Comparison of ENCODE assay signal across 14 cellular contexts in the genomic region with DNA sequence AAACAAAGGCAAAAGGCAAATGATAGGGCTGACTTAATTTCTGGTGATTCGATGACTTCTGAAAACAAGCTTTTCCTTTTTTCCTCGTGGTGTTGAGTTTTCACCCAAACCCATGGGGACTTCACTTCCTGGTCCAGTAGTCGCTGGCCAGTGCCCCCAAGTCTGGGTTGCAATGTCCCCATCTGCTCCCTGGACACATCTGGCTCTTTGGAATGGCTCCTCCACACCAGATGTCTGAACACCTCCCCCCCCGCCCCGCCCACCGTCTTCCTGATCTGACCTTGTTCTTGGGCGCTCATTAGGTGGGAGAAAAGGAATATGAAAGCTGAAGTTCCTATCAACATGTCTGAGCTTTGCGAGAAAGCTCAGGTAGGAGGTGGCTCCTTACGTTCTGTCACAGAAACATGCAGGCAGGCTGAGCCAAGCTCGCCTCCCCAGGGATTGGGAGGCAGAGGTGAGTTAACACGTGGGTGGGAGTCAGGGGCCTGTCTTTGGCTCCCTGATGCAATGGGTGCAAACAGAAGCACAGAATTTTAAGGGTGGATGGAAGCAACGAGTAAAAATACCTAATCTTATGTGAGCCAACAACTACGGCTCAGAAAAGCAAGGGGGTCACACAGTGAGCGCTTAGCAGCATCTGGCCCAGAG.
DNase-seq lines count a peak whose midpoint lies in the region; ATAC-seq, FAIRE-seq and TF ChIP-seq lines count a peak whose summit lies in the region.
"Had no signal": no experiment of that assay in that cellular context is flagged by ENCODE, and none has a peak within 500 bp of the region (broad histone marks: within the 10 kb centered on the region; RNA-seq: fewer than 3 reads in every experiment).

No MANE protein-coding gene starts in this region.

- WGBS in GM23248 (ENCODE audit: low coverage in 1 of 2, low lambda C conversion rate in 2 of 2, missing lambda C conversion rate in 2 of 2), 2 experiments = 32 to 37% methylated on average over 13 to 14 of the region's 14 CpGs
- 85 to 88% methylated on average over 14 of the region's 14 CpGs for WGBS in sigmoid colon, 2 donors

- peak overlapping the region; percentile 9 for H3K4me2 ChIP-seq in GM23248 (ENCODE audit: unreplicated experiment)
- no peak overlapping the region for H3K4me2 ChIP-seq in astrocyte (ENCODE audit: low read length)

- H3F3A ChIP-seq in GM23248 (ENCODE audit: insufficient read depth) = peaks cover 54% of the 10 kb centered on the region

- ATAC-seq in GM18868 (IDR thresholded peaks at IDR 0.05; ENCODE audit: unreplicated experiment) (no peak), HG02885 (IDR thresholded peaks at IDR 0.05; ENCODE audit: poor library complexity, unreplicated experiment) (no peak), esophagus mucosa (no peak)
- no peak for ATAC-seq in naive thymus-derived CD8-positive, alpha-beta T cell
- ATAC-seq: foreskin keratinocyte had no signal

- H3K4me1 ChIP-seq in GM23248 (ENCODE audit: insufficient read depth) (peaks cover 69% of the 10 kb centered on the region), astrocyte (ENCODE audit: insufficient read depth, low read length) (peaks cover 22% of the 10 kb centered on the region), sigmoid colon (peaks cover 0 to 45% (median 30%) of the 10 kb centered on the region in 4 donors)
- H3K4me1 ChIP-seq: foreskin keratinocyte had no signal

- H2AFZ ChIP-seq in GM23248 (no peak overlapping the region), astrocyte (ENCODE audit: low read depth, low read length) (no peak overlapping the region)

- H3K27me3 Mint-ChIP-seq in astrocyte (ENCODE audit: low read depth, unreplicated experiment) = peaks cover 4% of the 10 kb centered on the region
- no peaks in the 10 kb centered on the region for H3K27me3 Mint-ChIP-seq in naive thymus-derived CD8-positive, alpha-beta T cell

- peaks cover 32% of the 10 kb centered on the region for H3K36me3 Mint-ChIP-seq in astrocyte (ENCODE audit: low read depth, unreplicated experiment)
- peaks cover 0 to 16% (median 0%) of the 10 kb centered on the region in 3 donors for H3K36me3 Mint-ChIP-seq in naive thymus-derived CD8-positive, alpha-beta T cell

- TF ChIP-seq POLR2A in sigmoid colon (IDR thresholded peaks at IDR 0.05) = no peak

- H3K4me3 Mint-ChIP-seq in astrocyte (ENCODE audit: unreplicated experiment) = no peak overlapping the region
- H3K4me3 Mint-ChIP-seq in naive thymus-derived CD8-positive, alpha-beta T cell = no peak overlapping the region

- in situ Hi-C loops in GM23248 (cut with MboI) = no loop called here

- peak overlapping the region; percentile 77 for H3K27ac ChIP-seq in GM23248
- no peak overlapping the region for H3K27ac ChIP-seq in astrocyte (ENCODE audit: low read depth, low read length)
- H3K27ac ChIP-seq in sigmoid colon = peak overlapping the region; percentile 31 to 65 (median 47)
- H3K27ac ChIP-seq: ascending aorta, foreskin keratinocyte, thoracic aorta had no signal

- H3K9me2 ChIP-seq in GM23248 (ENCODE audit: insufficient read depth) = no peaks in the 10 kb centered on the region

- H4K20me1 ChIP-seq in GM23248 (ENCODE audit: insufficient read depth) (no peaks in the 10 kb centered on the region), astrocyte (ENCODE audit: insufficient read depth, low read length) (no peaks in the 10 kb centered on the region)

- H3K27me3 ChIP-seq in GM23248 (replicated peaks; ENCODE audit: insufficient read depth) = no peaks in the 10 kb centered on the region
- H3K27me3 ChIP-seq in astrocyte (ENCODE audit: insufficient read depth, low read length) = no peaks in the 10 kb centered on the region
- no peaks in the 10 kb centered on the region for H3K27me3 ChIP-seq in sigmoid colon
- H3K27me3 ChIP-seq: ascending aorta, foreskin keratinocyte had no signal

- POLR2A ChIA-PET in naive thymus-derived CD8-positive, alpha-beta T cell (lab: Charles Lee) = no interaction called here

- H3K36me3 ChIP-seq in GM23248 (ENCODE audit: low read depth) (peaks cover 36% of the 10 kb centered on the region), astrocyte (ENCODE audit: insufficient read depth, low read length) (peaks cover 14% of the 10 kb centered on the region), sigmoid colon (peaks cover 32 to 87% (median 49%) of the 10 kb centered on the region in 4 donors)

- H3K4me3 ChIP-seq in GM23248 = peak overlapping the region; percentile 13; the same call in 1 of the 2 replicates
- no peak overlapping the region for H3K4me3 ChIP-seq in astrocyte (ENCODE audit: insufficient read depth, low read depth, low read length)
- H3K4me3 ChIP-seq in sigmoid colon = no peak overlapping the region
- H3K4me3 ChIP-seq: ascending aorta, SK-N-MC, thoracic aorta had no signal

- H3K9me3 ChIP-seq in GM23248 (ENCODE audit: low read depth) = no peaks in the 10 kb centered on the region
- no peaks in the 10 kb centered on the region for H3K9me3 ChIP-seq in astrocyte (ENCODE audit: insufficient read depth, low read depth, low read length)
- no peaks in the 10 kb centered on the region for H3K9me3 ChIP-seq in sigmoid colon
- H3K9me3 ChIP-seq: ascending aorta, thoracic aorta had no signal

- peaks cover 29% of the 10 kb centered on the region for H3K4me1 Mint-ChIP-seq in astrocyte (ENCODE audit: low read depth, unreplicated experiment)
- H3K4me1 Mint-ChIP-seq in naive thymus-derived CD8-positive, alpha-beta T cell = no peaks in the 10 kb centered on the region

- DNase-seq in GM23248 (peak; percentile 40), astrocyte (ENCODE audit: low read depth) (no peak), head of caudate nucleus (peak in 31 of 42 donors; percentile 42 to 87 (median 60)), sigmoid colon (no peak)
- no peak for DNase-seq in naive thymus-derived CD8-positive, alpha-beta T cell
- DNase-seq: activated CD4-positive, alpha-beta T cell treated with anti-CD3 and anti-CD28 coated beads, Interleukin-2, amount 50 U/mL, for 48 hours; foreskin keratinocyte; NCI-H446 treated with DMSO at 0.1 percent for 48 hours had no signal

- intact Hi-C loops in head of caudate nucleus (cut with DNase I) (loop anchor here (10.0 kb wide), 1 partner anchor 50 kb away; no protein-coding TSS in a partner anchor), sigmoid colon (cut with DNase I) (no loop called here)

- peak overlapping the region; percentile 75 for H3K27ac Mint-ChIP-seq in astrocyte (ENCODE audit: unreplicated experiment)
- peak overlapping the region in 5 of 10 donors; percentile 30 to 59 (median 40) for H3K27ac Mint-ChIP-seq in naive thymus-derived CD8-positive, alpha-beta T cell

- H3K79me2 ChIP-seq in GM23248 (ENCODE audit: insufficient read depth) = peaks cover 21% of the 10 kb centered on the region; the same call in 1 of the 2 replicates
- no peaks in the 10 kb centered on the region for H3K79me2 ChIP-seq in astrocyte (ENCODE audit: insufficient read depth, low read length)

- TF ChIP-seq EP300 in sigmoid colon (IDR thresholded peaks at IDR 0.05) = no peak

- no peak for FAIRE-seq in astrocyte (lab: Jason Lieb, UNC)

- TF ChIP-seq CTCF in astrocyte (IDR thresholded peaks at IDR 0.05; ENCODE audit: insufficient read depth, low read depth, low read length) (no peak), sigmoid colon (IDR thresholded peaks at IDR 0.05) (no peak)

- H3K9ac ChIP-seq in GM23248 (peak overlapping the region; percentile 69), astrocyte (ENCODE audit: low read length) (no peak overlapping the region)

- H3K9me3 Mint-ChIP-seq in astrocyte (ENCODE audit: unreplicated experiment) = no peaks in the 10 kb centered on the region
- no peaks in the 10 kb centered on the region for H3K9me3 Mint-ChIP-seq in naive thymus-derived CD8-positive, alpha-beta T cell

Comparison
In these comparisons a context has a peak if more than half of its experiments do, and no peak if none do; other contexts are left out.
1. DNase-seq: peak in GM23248 (single experiment) and head of caudate nucleus (31 of 42); none in astrocyte (single experiment), sigmoid colon (single experiment) and naive thymus-derived CD8-positive, alpha-beta T cell (0 of 10).